Comparison of ENCODE assay signal across 21 cellular contexts in genomic region chr12:132543298-132544172, GRCh38. TPM values are rescaled to one million over a fixed set of nuclear protein-coding genes. Genes with fewer than 3 reads are reported as not detected.
A peak's percentile ranks its signal among the peaks of the same experiment; 100 is the strongest.
DNase-seq lines count a peak whose midpoint lies in the region; ATAC-seq, FAIRE-seq and TF ChIP-seq lines count a peak whose summit lies in the region.
"Had no signal": no experiment of that assay in that cellular context is flagged by ENCODE, and none has a peak within 500 bp of the region (broad histone marks: within the 10 kb centered on the region; RNA-seq: fewer than 3 reads in every experiment).

No MANE protein-coding gene starts in this region.

- H3K4me1 ChIP-seq in K562 (replicated peaks in 1 of 2; ENCODE audit: control insufficient read depth in 2 of 2, insufficient read depth in 2 of 2, low read length in 2 of 2) (peaks cover 0 to 50% of the 10 kb centered on the region in 2 experiments; a peak in 2 of 5 replicates), colonic mucosa (no peaks in the 10 kb centered on the region)
- H3K4me1 ChIP-seq: A549, Caco-2, SJCRH30 had no signal

- peak overlapping the region; percentile 18 for H3K27ac Mint-ChIP-seq in activated T-cell treated with anti-CD3 and anti-CD28 coated beads, Interleukin-2, amount 50 U/mL, for 24 hours

- no peak overlapping the region for H3K27ac ChIP-seq in K562 (ENCODE audit: extremely low read depth, low read depth, low read length)
- H3K27ac ChIP-seq in neural cell (ENCODE audit: low read length) = peak overlapping the region; percentile 95
- no peak overlapping the region for H3K27ac ChIP-seq in colonic mucosa
- H3K27ac ChIP-seq: A549, RWPE1, SJCRH30 had no signal

- CTCF ChIA-PET in K562 (lab: Yijun Ruan, JAX; ENCODE audit: low intra/inter-chr PET ratio) = no interaction called here

- H2AFZ ChIP-seq in K562 (ENCODE audit: low read depth, low read length) = no peak overlapping the region
- no peak overlapping the region for H2AFZ ChIP-seq in neural cell (ENCODE audit: low read depth, low read length)

- in situ Hi-C loops in K562 (cut with MboI) = no loop called here

- no peak overlapping the region for H3K9ac ChIP-seq in K562 (ENCODE audit: insufficient read depth in 1 of 2, low read depth in 2 of 2, low read length in 2 of 2)
- peak overlapping the region; percentile 73 for H3K9ac ChIP-seq in neural cell (ENCODE audit: low read length)
- H3K9ac ChIP-seq in colonic mucosa (ENCODE audit: low read depth in 2 of 2, low read length in 2 of 2) = no peak overlapping the region

- H3F3A ChIP-seq in neural cell (ENCODE audit: insufficient read depth, low read length, poor library complexity, severe bottlenecking) = no peaks in the 10 kb centered on the region

- no peaks in the 10 kb centered on the region for H3K9me2 ChIP-seq in neural cell (ENCODE audit: insufficient read depth, low read length)

- intact Hi-C loops in K562 (cut with micrococcal nuclease) = no loop called here
- intact Hi-C loops in colonic mucosa (cut with DNase I) = no loop called here

- H3K4me1 Mint-ChIP-seq in activated T-cell treated with anti-CD3 and anti-CD28 coated beads, Interleukin-2, amount 50 U/mL, for 24 hours (ENCODE audit: low read depth) = peaks cover 5% of the 10 kb centered on the region
- H3K4me1 Mint-ChIP-seq: CD14-positive monocyte had no signal

- 39% methylated on average over 29 of the region's 33 CpGs for WGBS in K562 (ENCODE audit: insufficient coverage, low coverage, missing lambda C conversion rate)

- peak; percentile 29; the same call in 2 of the 3 replicates for ATAC-seq in K562
- ATAC-seq: A549, HCT116, PC-3 had no signal

- no TSS peak for BruUV-seq in K562 (replicated peaks; lab: Mats Ljungman, UMichigan)

- H3K9me3 ChIP-seq in K562 (replicated peaks; ENCODE audit: control insufficient read depth, insufficient read depth, low read depth, low read length) (no peaks in the 10 kb centered on the region), neural cell (ENCODE audit: low read length) (no peaks in the 10 kb centered on the region), colonic mucosa (no peaks in the 10 kb centered on the region)
- H3K9me3 ChIP-seq: A549, Caco-2, SJCRH30 had no signal

- TF ChIP-seq CTCF in K562 (IDR thresholded peaks at IDR 0.05 in 2 of 3, conservative IDR thresholded peaks at IDR 0.05 in 1 of 3; ENCODE audit: insufficient read depth in 2 of 3, low read depth in 1 of 3, low read length in 3 of 3) (no peak), neural cell (IDR thresholded peaks at IDR 0.05; ENCODE audit: poor library complexity, severe bottlenecking) (no peak), colonic mucosa (IDR thresholded peaks at IDR 0.05) (no peak)

- FAIRE-seq in K562 (lab: Jason Lieb, UNC) = no peak
- FAIRE-seq: A549 had no signal

- no peaks in the 10 kb centered on the region for H3K9me1 ChIP-seq in K562 (ENCODE audit: control insufficient read depth, insufficient read depth, low read length)

- H3K79me2 ChIP-seq in K562 (ENCODE audit: control insufficient read depth, insufficient read depth, low read length) (no peaks in the 10 kb centered on the region), neural cell (replicated peaks; ENCODE audit: insufficient read depth, low read length) (no peaks in the 10 kb centered on the region)

- no peak for TF ChIP-seq EP300 in K562 (IDR thresholded peaks at IDR 0.05; ENCODE audit: low read length)
- no peak for TF ChIP-seq EP300 in neural cell (conservative IDR thresholded peaks at IDR 0.05; ENCODE audit: poor library complexity, severe bottlenecking)

- H3K27me3 ChIP-seq in H7 (ENCODE audit: control insufficient read depth, insufficient read depth, low read length) (peaks cover 17% of the 10 kb centered on the region), K562 (ENCODE audit: control insufficient read depth in 2 of 2, insufficient read depth in 2 of 2, low read length in 2 of 2) (no peaks in the 10 kb centered on the region; a peak in 1 of 5 replicates), neural cell (ENCODE audit: insufficient read depth, low read depth, low read length) (no peaks in the 10 kb centered on the region), colonic mucosa (no peaks in the 10 kb centered on the region)
- H3K27me3 ChIP-seq: SJCRH30 had no signal

- TF ChIP-seq POLR2A in K562 (conservative IDR thresholded peaks at IDR 0.05) = no peak

- POLR2A ChIA-PET in K562 (lab: Yijun Ruan, JAX) = interaction anchor here (0.5 kb wide), 1 partner anchor 24 kb away, joined by 3 read pairs; no protein-coding TSS in a partner anchor

- no peak overlapping the region for H3K4me3 Mint-ChIP-seq in activated T-cell treated with anti-CD3 and anti-CD28 coated beads, Interleukin-2, amount 50 U/mL, for 24 hours
- H3K4me3 Mint-ChIP-seq: CD14-positive monocyte had no signal

- DNase-seq in activated T-cell treated with anti-CD3 and anti-CD28 coated beads, Interleukin-2, amount 50 U/mL, for 24 hours = no peak
- DNase-seq in activated T-cell treated with anti-CD3 and anti-CD28 coated beads for 4 hours = no peak
- DNase-seq in H7 = peak; percentile 65
- peak in 1 of 4 experiments; percentile 29 for DNase-seq in K562 (ENCODE audit: extremely low read depth in 1 of 4, low spot score in 3 of 4)
- DNase-seq in colonic mucosa = no peak
- DNase-seq in NOMO-1 treated with dmso at 0.1 percent for 144 hours (lab: John Stamatoyannopoulos, UW; ENCODE audit: unreplicated experiment) = no peak
- DNase-seq in cerebellum (ENCODE audit: low spot score) = no peak
- DNase-seq: Caco-2, DMS153, KG1, NCI-H1436, NCI-H2029, NCI-H2171 treated with DMSO at 0.1 percent for 48 hours, NCI-H748 treated with DMSO at 0.1 percent for 48 hours, PC-3, SJCRH30 had no signal

- no peaks in the 10 kb centered on the region for H3K9me3 Mint-ChIP-seq in activated T-cell treated with anti-CD3 and anti-CD28 coated beads, Interleukin-2, amount 50 U/mL, for 24 hours
- H3K9me3 Mint-ChIP-seq: CD14-positive monocyte had no signal

- no peaks in the 10 kb centered on the region for H3K27me3 Mint-ChIP-seq in activated T-cell treated with anti-CD3 and anti-CD28 coated beads, Interleukin-2, amount 50 U/mL, for 24 hours

- no peaks in the 10 kb centered on the region for H3K36me3 Mint-ChIP-seq in activated T-cell treated with anti-CD3 and anti-CD28 coated beads, Interleukin-2, amount 50 U/mL, for 24 hours (ENCODE audit: low read depth)

- H3K4me3 ChIP-seq in H7 (ENCODE audit: insufficient read depth, low read depth, low read length) (no peak overlapping the region), K562 (no peak overlapping the region), neural cell (ENCODE audit: low read length) (peak overlapping the region; percentile 38), colonic mucosa (no peak overlapping the region)
- H3K4me3 ChIP-seq: A549, SJCRH30 had no signal

- H3K36me3 ChIP-seq in H7 (replicated peaks; ENCODE audit: control insufficient read depth, insufficient read depth, low read length) (no peaks in the 10 kb centered on the region), K562 (ENCODE audit: control insufficient read depth, insufficient read depth, low read length) (no peaks in the 10 kb centered on the region), neural cell (ENCODE audit: insufficient read depth, low read length) (no peaks in the 10 kb centered on the region), colonic mucosa (no peaks in the 10 kb centered on the region)
- H3K36me3 ChIP-seq: SJCRH30 had no signal

- no peak for TF ChIP-seq RAD21 in K562 (CRISPR knock-in tag; conservative IDR thresholded peaks at IDR 0.05 in 1 of 2, IDR thresholded peaks at IDR 0.05 in 1 of 2)
- no peak for TF ChIP-seq RAD21 in neural cell (conservative IDR thresholded peaks at IDR 0.05)

- H3K4me2 ChIP-seq in K562 (ENCODE audit: insufficient read depth, low read length) = no peak overlapping the region
- peak overlapping the region; percentile 38 for H3K4me2 ChIP-seq in neural cell (ENCODE audit: low read length)
- H3K4me2 ChIP-seq: A549 had no signal

- H4K20me1 ChIP-seq in K562 (replicated peaks; ENCODE audit: control insufficient read depth, insufficient read depth, low read length) (peaks cover 32% of the 10 kb centered on the region), neural cell (ENCODE audit: insufficient read depth) (no peaks in the 10 kb centered on the region)

TF ChIP-seq in K562, 482 proteins besides CTCF, POLR2A, EP300 and RAD21 (continues in another document):
- no peak for TF ChIP-seq JUNB (CRISPR knock-in tag; conservative IDR thresholded peaks at IDR 0.05)
- TF ChIP-seq ZNF311 (CRISPR knock-in tag; IDR thresholded peaks at IDR 0.05) = no peak
- no peak for TF ChIP-seq ZNF717 (CRISPR knock-in tag; IDR thresholded peaks at IDR 0.05)
- TF ChIP-seq TAF15 (IDR thresholded peaks at IDR 0.05; ENCODE audit: low read depth, low read length) = no peak

TF ChIP-seq in neural cell, 6 proteins besides CTCF, POLR2A, EP300 and RAD21 (continues in another document):
- TF ChIP-seq POLR2AphosphoS5 (IDR thresholded peaks at IDR 0.05) (no peak), SMC3 (conservative IDR thresholded peaks at IDR 0.05; ENCODE audit: poor library complexity) (no peak), TAF1 (IDR thresholded peaks at IDR 0.05; ENCODE audit: low read depth) (peak; percentile 20)

RNA-seq across cellular contexts. Expression of gene FBRSL1, which starts 53.6 kb away (rescaled TPM):
- total RNA-seq in H7 (2014; rRNA removed; shearing (Covaris generic)) = 17.5 and 26.6 TPM in 2 replicates
- 25.5 and 41.9 TPM in 2 replicates for total RNA-seq in K562 (2011; cell fraction: chromatin; rRNA removed; ENCODE audit: low replicate concordance)
- 25.0 and 40.7 TPM in 2 replicates for total RNA-seq in K562 (2011; cell fraction: nucleolus; rRNA removed)
- total RNA-seq in K562 (2011; cell fraction: nucleoplasm; rRNA removed) = 23.3 and 28.3 TPM in 2 replicates
- total RNA-seq in K562 (2014; rRNA removed) (21.7 and 24.6 TPM in 2 replicates), K562 (2014; rRNA removed; fragmentation: Illumina TruSeq; extraction: Trizol) (1.1 and 1.3 TPM in 2 replicates), K562 (2015; rRNA removed; fragmentation: Illumina TruSeq; extraction: Trizol) (7.3 and 12.9 TPM in 2 replicates), K562 (2021) (112 and 129 TPM in 2 replicates), colonic mucosa (100 to 1,000 TPM in 1 of 2 donors, 10 to 100 TPM in 1; 51.9 to 101 TPM), cerebellum (10.5 TPM)
- polyA plus RNA-seq in K562 (2011; rRNA removed) (1.9 and 4.3 TPM in 2 replicates), K562 (2014; fragmentation: Illumina TruSeq; extraction: Trizol) (29.3 and 35.8 TPM in 2 replicates), K562 (2014; fragmentation: Nextera tagmentation; extraction: Ambion mirVana) (under 1 TPM; 0.24 to 0.29 TPM), K562 (2014; rRNA removed) (27.4 and 32.3 TPM in 2 replicates), neural cell (11.9 and 37.0 TPM in 2 replicates)
- polyA plus RNA-seq in K562 (2011; cell fraction: cytosol; rRNA removed) = 3.7 and 13.3 TPM in 2 replicates
- 16.7 and 51.7 TPM in 2 replicates for polyA plus RNA-seq in K562 (2011; cell fraction: nucleus; rRNA removed)
- 41.9 and 54.8 TPM in 2 replicates for polyA plus RNA-seq in K562 (2012)
- 0.81 and 1.8 TPM in 2 replicates for polyA minus RNA-seq in K562 (2011; rRNA and poly(A)+ RNA removed)
- polyA minus RNA-seq in K562 (2011; cell fraction: cytosol; rRNA and poly(A)+ RNA removed) = 21.0 and 29.9 TPM in 2 replicates
- 9.0 and 9.3 TPM in 2 replicates for polyA minus RNA-seq in K562 (2011; cell fraction: nucleus; rRNA and poly(A)+ RNA removed)
- 19.3 and 23.6 TPM in 2 replicates for polyA minus RNA-seq in neural cell
